Comparison of ENCODE assay signal across 9 cellular contexts in genomic region chr6:6890400-6890858, GRCh38.
DNase-seq lines count a peak whose midpoint lies in the region; ATAC-seq and TF ChIP-seq lines count a peak whose summit lies in the region.
"Had no signal": no experiment of that assay in that cellular context is flagged by ENCODE, and none has a peak within 500 bp of the region (broad histone marks: within the 10 kb centered on the region; RNA-seq: fewer than 3 reads in every experiment).

No MANE protein-coding gene starts in this region.

- H3K27ac Mint-ChIP-seq in T-helper 17 cell, result no peak overlapping the region

- in situ Hi-C loops in G401 (cut with HindIII; ENCODE audit: low sequenced_read_pairs), result no loop called here

- H3K4me3 ChIP-seq in OCI-LY3 (ENCODE audit: low read length) (peak overlapping the region; percentile 28; the same call in 1 of the 2 replicates), fibroblast of pulmonary artery (replicated peaks; ENCODE audit: low read depth, low read length) (no peak overlapping the region), ovary (no peak overlapping the region)
- H3K4me3 ChIP-seq: esophagus muscularis mucosa had no signal

- no peaks in the 10 kb centered on the region for H3K27me3 ChIP-seq in OCI-LY3 (ENCODE audit: low read depth, low read length)
- H3K27me3 ChIP-seq in ovary, result no peaks in the 10 kb centered on the region

- H3K9ac ChIP-seq in OCI-LY3 (ENCODE audit: low read length), result no peak overlapping the region

- peak overlapping the region; percentile 44 for H3K4me2 ChIP-seq in OCI-LY3 (ENCODE audit: low read length)

- H3K36me3 ChIP-seq in OCI-LY3 (replicated peaks; ENCODE audit: low read depth, low read length), result no peaks in the 10 kb centered on the region
- no peaks in the 10 kb centered on the region for H3K36me3 ChIP-seq in ovary
- H3K36me3 ChIP-seq: esophagus muscularis mucosa had no signal

- H3K27ac ChIP-seq in OCI-LY3 (ENCODE audit: low read length) (no peak overlapping the region), ovary (peak overlapping the region in 1 of 2 donors; percentile 78)
- H3K27ac ChIP-seq: esophagus muscularis mucosa had no signal

- peak; percentile 40 for DNase-seq in GF-D8 (lab: John Stamatoyannopoulos, UW)
- peak; percentile 39 for DNase-seq in fibroblast of pulmonary artery (ENCODE audit: low read depth)
- peak; percentile 66 to 81 (median 75) for DNase-seq in ovary
- no peak for DNase-seq in H4 (ENCODE audit: low spot score)
- no peak for DNase-seq in T-helper 17 cell
- no peak for DNase-seq in G401 (ENCODE audit: low spot score)

- TF ChIP-seq POLR2A in ovary (IDR thresholded peaks at IDR 0.05), result no peak

- H3K36me3 Mint-ChIP-seq in T-helper 17 cell (ENCODE audit: low read depth), result no peaks in the 10 kb centered on the region

- H3K4me1 ChIP-seq in OCI-LY3 (ENCODE audit: low read length) (no peaks in the 10 kb centered on the region; the same call in 1 of the 2 replicates), ovary (ENCODE audit: insufficient read depth) (peaks cover 16% of the 10 kb centered on the region)

- H3K4me1 Mint-ChIP-seq in T-helper 17 cell, result no peaks in the 10 kb centered on the region

- no peak for TF ChIP-seq EP300 in ovary (IDR thresholded peaks at IDR 0.05)

- intact Hi-C loops in ovary (cut with DNase I), result no loop called here

- H3K27me3 Mint-ChIP-seq in T-helper 17 cell, result peaks cover 6% of the 10 kb centered on the region

- ATAC-seq in GM18868 (IDR thresholded peaks at IDR 0.05; ENCODE audit: unreplicated experiment) (no peak), T-helper 17 cell (no peak)

- TF ChIP-seq CTCF in OCI-LY3 (IDR thresholded peaks at IDR 0.05; ENCODE audit: low read depth, low read length), result no peak
- TF ChIP-seq CTCF in fibroblast of pulmonary artery (IDR thresholded peaks at IDR 0.05; ENCODE audit: low read length, missing control alignments), result no peak
- TF ChIP-seq CTCF in ovary (IDR thresholded peaks at IDR 0.05), result no peak

- 5 to 12% (median 7%) methylated on average over 6 of the region's 6 CpGs for WGBS in ovary, 3 donors

- H3K4me3 Mint-ChIP-seq in T-helper 17 cell, result no peak overlapping the region

- no peaks in the 10 kb centered on the region for H4K20me1 ChIP-seq in OCI-LY3 (ENCODE audit: insufficient read depth, low read length)

- H2AFZ ChIP-seq in OCI-LY3 (ENCODE audit: low read depth, low read length), result peak overlapping the region; percentile 91

- no peaks in the 10 kb centered on the region for H3K79me2 ChIP-seq in OCI-LY3 (ENCODE audit: low read length)

- H3K9me3 ChIP-seq in OCI-LY3 (ENCODE audit: insufficient read depth, low read length) (no peaks in the 10 kb centered on the region), ovary (no peaks in the 10 kb centered on the region), T-helper 17 cell (ENCODE audit: control insufficient read depth, low read length, poor library complexity, severe bottlenecking) (no peaks in the 10 kb centered on the region)
- H3K9me3 ChIP-seq: esophagus muscularis mucosa had no signal

Comparison
In these comparisons a context has a peak if more than half of its experiments do, and no peak if none do; other contexts are left out.
1. DNase-seq: peak in GF-D8 (single experiment), fibroblast of pulmonary artery (single experiment) and ovary (5 of 5); none in H4 (single experiment), T-helper 17 cell (0 of 3) and G401 (single experiment).